Comparison of ENCODE assay signal across 18 cellular contexts in genomic region chr11:28838741-28839140, GRCh38.
DNase-seq lines count a peak whose midpoint lies in the region; ATAC-seq and TF ChIP-seq lines count a peak whose summit lies in the region.
"Had no signal": no experiment of that assay in that cellular context is flagged by ENCODE, and none has a peak within 500 bp of the region (broad histone marks: within the 10 kb centered on the region; RNA-seq: fewer than 3 reads in every experiment).

No MANE protein-coding gene starts in this region.

- H3K9me2 ChIP-seq in MM.1S (replicated peaks; ENCODE audit: insufficient read depth, low read length), result no peaks in the 10 kb centered on the region

- ATAC-seq in HG03095 (IDR thresholded peaks at IDR 0.05; ENCODE audit: unreplicated experiment) (no peak), HG03175 (IDR thresholded peaks at IDR 0.05; ENCODE audit: unreplicated experiment) (no peak)
- ATAC-seq: activated CD8-positive, alpha-beta T cell treated with anti-CD3 and anti-CD28 coated beads for 36 hours; body of pancreas; HCT116 had no signal

- POLR2A ChIA-PET in A673 (lab: Charles Lee; ENCODE audit: low non-redundant PET), result no interaction called here

- intact Hi-C loops in A673 (cut with micrococcal nuclease; ENCODE audit: unreplicated experiment), result no loop called here

- no peaks in the 10 kb centered on the region for H3K36me3 ChIP-seq in A673 (ENCODE audit: insufficient read depth, low read length, poor library complexity, severe bottlenecking)
- no peaks in the 10 kb centered on the region for H3K36me3 ChIP-seq in MM.1S (replicated peaks; ENCODE audit: insufficient read depth, low read length)

- no peak for TF ChIP-seq CTCF in A673 (conservative IDR thresholded peaks at IDR 0.05; ENCODE audit: low read depth, low read length)
- TF ChIP-seq CTCF in MM.1S (IDR thresholded peaks at IDR 0.05; ENCODE audit: low read length), result no peak

- H4K20me1 ChIP-seq in MM.1S (ENCODE audit: insufficient read depth, low read length), result no peaks in the 10 kb centered on the region

- H2AFZ ChIP-seq in MM.1S (ENCODE audit: low read length), result no peak overlapping the region

- H3K4me3 ChIP-seq in A673 (ENCODE audit: low read depth, low read length, poor library complexity, severe bottlenecking), result no peak overlapping the region
- H3K4me3 ChIP-seq in MM.1S (ENCODE audit: low read length), result no peak overlapping the region
- H3K4me3 ChIP-seq: body of pancreas had no signal

- no peaks in the 10 kb centered on the region for H3K79me2 ChIP-seq in MM.1S (ENCODE audit: low read length)

- H3K27ac ChIP-seq in A673 (ENCODE audit: low read depth, low read length, poor library complexity, severe bottlenecking), result peak overlapping the region; percentile 8
- H3K27ac ChIP-seq in MM.1S (ENCODE audit: low read length), result no peak overlapping the region
- H3K27ac ChIP-seq: body of pancreas had no signal

- no TSS peak for BruUV-seq in A673 (replicated peaks; lab: Mats Ljungman, UMichigan)

- no peak overlapping the region for H3K4me2 ChIP-seq in MM.1S (ENCODE audit: low read depth, low read length)

- H3K27me3 ChIP-seq in A673 (replicated peaks; ENCODE audit: insufficient read depth, low read depth, low read length, poor library complexity) (no peaks in the 10 kb centered on the region), MM.1S (replicated peaks; ENCODE audit: insufficient read depth, low read length) (no peaks in the 10 kb centered on the region)
- H3K27me3 ChIP-seq: body of pancreas had no signal

- DNase-seq in A673 (ENCODE audit: low spot score), result peak; percentile 61
- peak; percentile 27 for DNase-seq in GM03348 (ENCODE audit: low spot score)
- DNase-seq in NCI-H748 treated with DMSO at 0.1 percent for 48 hours (lab: John Stamatoyannopoulos, UW), result peak; percentile 46
- DNase-seq in fibroblast of gingiva (ENCODE audit: low read depth), result peak; percentile 55
- no peak for DNase-seq in DMS 273 (lab: John Stamatoyannopoulos, UW; ENCODE audit: unreplicated experiment)
- DNase-seq in MM.1S, result no peak
- DNase-seq: activated CD8-positive, alpha-beta T cell treated with anti-CD3 and anti-CD28 coated beads for 36 hours; activated naive CD4-positive, alpha-beta T cell treated with anti-CD3 and anti-CD28 coated beads for 36 hours; activated T-cell treated with anti-CD3 and anti-CD28 coated beads, Interleukin-2, amount 50 U/mL, for 24 hours; body of pancreas; head of caudate nucleus; Karpas-422; NCI-H1436 treated with DMSO at 0.1 percent for 48 hours; Right ventricle myocardium superior; stimulated activated CD4-positive, alpha-beta T cell treated with anti-CD3 and anti-CD28 coated beads, Interleukin-4, amount 100 ng/mL, for 1 hour had no signal

- no peak overlapping the region for H3K9ac ChIP-seq in MM.1S (ENCODE audit: low read length)

- H3K9me3 ChIP-seq in A673 (ENCODE audit: low read depth, low read length, poor library complexity, severe bottlenecking) (no peaks in the 10 kb centered on the region), MM.1S (replicated peaks; ENCODE audit: insufficient read depth, low read length) (no peaks in the 10 kb centered on the region)
- H3K9me3 ChIP-seq: body of pancreas had no signal

- H3F3A ChIP-seq in MM.1S (ENCODE audit: insufficient read depth, low read length), result no peaks in the 10 kb centered on the region

- H3K4me1 ChIP-seq in A673 (ENCODE audit: insufficient read depth, low read length, poor library complexity, severe bottlenecking), result peaks cover 58% of the 10 kb centered on the region
- no peaks in the 10 kb centered on the region for H3K4me1 ChIP-seq in MM.1S (ENCODE audit: low read length)
- H3K4me1 ChIP-seq: body of pancreas had no signal

- CTCF ChIA-PET in A673 (lab: Charles Lee), result interaction anchor here (1.1 kb wide), 1 partner anchor 321 kb away, joined by 4 read pairs; no protein-coding TSS in a partner anchor

Comparison
In these comparisons a context has a peak if more than half of its experiments do, and no peak if none do; other contexts are left out.
1. DNase-seq: peak in A673 (single experiment), GM03348 (single experiment), NCI-H748 treated with DMSO at 0.1 percent for 48 hours (single experiment) and fibroblast of gingiva (single experiment); none in DMS 273 (single experiment) and MM.1S (single experiment).